In the genomic region with DNA sequence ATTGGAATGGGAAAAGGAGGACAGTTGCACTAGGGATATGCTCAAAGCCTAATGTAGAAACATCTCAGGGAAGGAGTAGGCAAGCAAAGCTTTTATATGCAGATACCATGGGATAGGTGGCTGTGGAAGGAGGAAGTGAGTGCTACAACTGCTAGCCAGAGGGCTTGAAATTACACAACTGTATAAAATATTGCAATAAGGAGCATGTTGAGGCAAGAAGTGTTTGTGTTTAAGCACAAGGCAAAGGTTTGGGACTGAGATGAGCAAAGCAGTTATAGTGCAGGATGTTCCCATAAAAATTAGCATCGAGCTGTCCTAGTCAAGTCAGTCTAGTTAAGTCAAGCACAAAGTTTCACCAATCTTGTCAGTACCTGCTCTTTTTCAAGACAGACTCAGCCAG, we compare ENCODE assay signal across 14 cellular contexts.
"Had no signal": no experiment of that assay in that cellular context is flagged by ENCODE, and none has a peak within 500 bp of the region (broad histone marks: within the 10 kb centered on the region; RNA-seq: fewer than 3 reads in every experiment).

No MANE protein-coding gene starts in this region.

- ATAC-seq: left lobe of liver; stimulated activated naive B cell treated with anti-CD40 and anti-IgM and Interleukin-4, amounts not matched to agents 10 μg/mL and 1 μg/mL and 100 μg/mL, for 72 hours had no signal

- DNase-seq: activated CD4-positive, alpha-beta T cell treated with anti-CD3 and anti-CD28 coated beads, Interleukin-2, amount 50 U/mL, for 48 hours; activated naive CD8-positive, alpha-beta T cell treated with anti-CD3 and anti-CD28 coated beads for 36 hours; activated T-cell treated with anti-CD3 and anti-CD28 coated beads for 4 hours; amniotic stem cell; dorsolateral prefrontal cortex; head of caudate nucleus; kidney; midbrain; nucleus accumbens; stimulated activated naive B cell treated with anti-CD40 and anti-IgM and Interleukin-4, amounts not matched to agents 10 μg/mL and 1 μg/mL and 100 μg/mL, for 72 hours; upper lobe of left lung had no signal

- H3K4me3 ChIP-seq: dorsolateral prefrontal cortex, lung, thoracic aorta, upper lobe of left lung had no signal

- H3K27me3 ChIP-seq: upper lobe of left lung had no signal

- H3K27ac ChIP-seq: dorsolateral prefrontal cortex, thoracic aorta, upper lobe of left lung had no signal
